ENCODE assay signal across 9 cellular contexts in genomic region chr22:37635157-37635556, GRCh38. TPM values are rescaled to one million over a fixed set of nuclear protein-coding genes. Genes with fewer than 3 reads are reported as not detected.
DNase-seq lines count a peak whose midpoint lies in the region; ATAC-seq and TF ChIP-seq lines count a peak whose summit lies in the region.
"Had no signal": no experiment of that assay in that cellular context is flagged by ENCODE, and none has a peak within 500 bp of the region (broad histone marks: within the 10 kb centered on the region; RNA-seq: fewer than 3 reads in every experiment).

No MANE protein-coding gene starts in this region.

- H2BK15ac ChIP-seq in H9 (ENCODE audit: low read depth, low read length), result no peak overlapping the region

- peaks cover 31 to 37% of the 10 kb centered on the region in 2 experiments for H3K4me1 Mint-ChIP-seq in H9

- DNase-seq in A673 (ENCODE audit: low spot score) (no peak), RWPE1 (ENCODE audit: low spot score) (no peak), psoas muscle (no peak), H9 (no peak)
- DNase-seq: dermis blood vessel endothelial cell, NCI-H1436 treated with DMSO at 0.1 percent for 48 hours, pancreas had no signal

- no peak overlapping the region for H4K8ac ChIP-seq in H9 (replicated peaks; ENCODE audit: insufficient read length, low read depth, low read length)

- H4K20me1 ChIP-seq in H9 (ENCODE audit: control insufficient read depth, insufficient read depth, insufficient read length), result no peaks in the 10 kb centered on the region

- H3K27ac ChIP-seq in A673 (ENCODE audit: low read depth, low read length, poor library complexity, severe bottlenecking), result peak overlapping the region; percentile 77
- peak overlapping the region; percentile 66 for H3K27ac ChIP-seq in RWPE1
- peak overlapping the region; percentile 83 for H3K27ac ChIP-seq in layer of hippocampus (ENCODE audit: low read depth, low read length)
- H3K27ac ChIP-seq in psoas muscle, result no peak overlapping the region
- H3K27ac ChIP-seq in H9 (ENCODE audit: insufficient read length, low read depth, low read length), result no peak overlapping the region

- H3K79me1 ChIP-seq in H9 (ENCODE audit: insufficient read depth, low read depth, low read length, poor library complexity, severe bottlenecking), result no peaks in the 10 kb centered on the region

- TF ChIP-seq CTCF in A673 (conservative IDR thresholded peaks at IDR 0.05; ENCODE audit: low read depth, low read length) (no peak), RWPE1 (conservative IDR thresholded peaks at IDR 0.05; ENCODE audit: low read depth) (no peak), psoas muscle (IDR thresholded peaks at IDR 0.05) (no peak), H9 (conservative IDR thresholded peaks at IDR 0.05) (no peak)

- ATAC-seq in psoas muscle (no peak), HG03354 (IDR thresholded peaks at IDR 0.05; ENCODE audit: poor library complexity, severe bottlenecking, unreplicated experiment) (no peak)

- no peak overlapping the region for H3K4ac ChIP-seq in H9 (ENCODE audit: low read depth, low read length)

- H3K14ac ChIP-seq in H9 (ENCODE audit: insufficient read depth, low read length), result no peak overlapping the region

- peaks cover 8% of the 10 kb centered on the region for H3K23me2 ChIP-seq in H9 (ENCODE audit: insufficient read length, low read depth, low read length, poor library complexity, severe bottlenecking)

- H2AFZ ChIP-seq in H9 (ENCODE audit: low read length), result no peak overlapping the region

- peaks cover 0 to 12% (median 8%) of the 10 kb centered on the region in 3 experiments; a peak in 5 of 7 replicates for H3K36me3 Mint-ChIP-seq in H9 (ENCODE audit: insufficient read depth in 1 of 3, low read depth in 3 of 3)

- H3K79me2 ChIP-seq in H9 (ENCODE audit: insufficient read depth, low read length), result no peaks in the 10 kb centered on the region

- no peak overlapping the region for H3K4me3 ChIP-seq in A673 (ENCODE audit: low read depth, low read length, poor library complexity, severe bottlenecking)
- H3K4me3 ChIP-seq in psoas muscle, result no peak overlapping the region
- H3K4me3 ChIP-seq: pancreas had no signal

- H3K9me3 Mint-ChIP-seq in H9, result no peaks in the 10 kb centered on the region

- no peak overlapping the region for H3K4me2 ChIP-seq in H9 (ENCODE audit: insufficient read depth, insufficient read length, low read length)

- H3K4me3 Mint-ChIP-seq in H9, result no peak overlapping the region

- H2BK20ac ChIP-seq in H9 (ENCODE audit: low read depth, low read length, poor library complexity, severe bottlenecking), result no peak overlapping the region

- no peaks in the 10 kb centered on the region for H3K27me3 ChIP-seq in A673 (replicated peaks; ENCODE audit: insufficient read depth, low read depth, low read length, poor library complexity)
- H3K27me3 ChIP-seq in layer of hippocampus (ENCODE audit: control insufficient read depth, insufficient read depth, low read length), result peaks cover 5% of the 10 kb centered on the region
- H3K27me3 ChIP-seq in psoas muscle (ENCODE audit: insufficient read depth in 3 of 3, low read length in 2 of 3), result peaks cover 0 to 7% (median 0%) of the 10 kb centered on the region in 3 donors
- H3K27me3 ChIP-seq in H9 (ENCODE audit: insufficient read depth, low read length), result no peaks in the 10 kb centered on the region
- H3K27me3 ChIP-seq: pancreas had no signal

- H4K5ac ChIP-seq in H9 (ENCODE audit: insufficient read length, low read depth, low read length), result no peak overlapping the region

- no peak overlapping the region for H3K23ac ChIP-seq in H9 (ENCODE audit: insufficient read length, low read depth, low read length)

- no peak overlapping the region for H2AK5ac ChIP-seq in H9 (ENCODE audit: insufficient read length, low read length)

- POLR2A ChIA-PET in A673 (lab: Charles Lee; ENCODE audit: low non-redundant PET), result no interaction called here
- POLR2A ChIA-PET in RWPE1 (lab: Yijun Ruan, JAX; ENCODE audit: low non-redundant PET), result no interaction called here

- H3K36me3 ChIP-seq in A673 (ENCODE audit: insufficient read depth, low read length, poor library complexity, severe bottlenecking) (no peaks in the 10 kb centered on the region), psoas muscle (ENCODE audit: insufficient read depth in 1 of 2, low read depth in 1 of 2) (peaks cover 0 to 28% of the 10 kb centered on the region in 2 donors)

- H3T11ph ChIP-seq in H9 (ENCODE audit: low read length), result no peak overlapping the region

- CTCF ChIA-PET in A673 (lab: Charles Lee) (interaction anchor here (1.0 to 2.5 kb wide), 2 partner anchors 8 kb away, joined by 3 to 17 read pairs; no protein-coding TSS in a partner anchor), RWPE1 (lab: Yijun Ruan, JAX) (interaction anchor here (0.6 kb wide), 1 partner anchor 228 kb away, joined by 3 read pairs; no protein-coding TSS in a partner anchor)

- 86 to 89% (median 87%) methylated on average over 7 of the region's 7 CpGs for WGBS in psoas muscle, 3 donors
- WGBS in H9 (ENCODE audit: extremely low coverage, insufficient read length, low lambda C conversion rate), result no CpG with 5 or more reads among the region's 7 CpGs

- no peak overlapping the region for H2BK5ac ChIP-seq in H9 (ENCODE audit: insufficient read length, low read length)

- H3K9me3 ChIP-seq in A673 (ENCODE audit: low read depth, low read length, poor library complexity, severe bottlenecking) (no peaks in the 10 kb centered on the region), psoas muscle (no peaks in the 10 kb centered on the region), H9 (ENCODE audit: control insufficient read depth, low read depth, low read length) (no peaks in the 10 kb centered on the region)
- H3K9me3 ChIP-seq: pancreas had no signal

- H3K27me3 Mint-ChIP-seq in H9 (ENCODE audit: low read depth), result no peaks in the 10 kb centered on the region; the same call in 1 of the 2 replicates

- H3K9ac ChIP-seq in H9 (ENCODE audit: extremely low read depth, insufficient read length, low read length), result no peak overlapping the region

- no peak overlapping the region for H3K56ac ChIP-seq in H9 (ENCODE audit: insufficient read length, low read depth, low read length)

- BruUV-seq in A673 (replicated peaks; lab: Mats Ljungman, UMichigan), result no TSS peak

- no peak overlapping the region for H3K18ac ChIP-seq in H9 (ENCODE audit: insufficient read length, low read depth, low read length)

- no peak overlapping the region for H3K27ac Mint-ChIP-seq in H9

- H2BK12ac ChIP-seq in H9 (ENCODE audit: insufficient read length, low read depth, low read length), result no peak overlapping the region

- intact Hi-C loops in A673 (cut with micrococcal nuclease; ENCODE audit: unreplicated experiment), result no loop called here
- intact Hi-C loops in psoas muscle (cut with DNase I), result no loop called here

- no peak overlapping the region for H2BK120ac ChIP-seq in H9 (ENCODE audit: low read depth, low read length, poor library complexity, severe bottlenecking)

- H3K4me1 ChIP-seq in A673 (ENCODE audit: insufficient read depth, low read length, poor library complexity, severe bottlenecking) (peaks cover 30% of the 10 kb centered on the region), psoas muscle (peaks cover 21% of the 10 kb centered on the region), H9 (ENCODE audit: insufficient read depth, low read length) (peaks cover 5% of the 10 kb centered on the region; the same call in 1 of the 2 replicates)

- H4K91ac ChIP-seq in H9 (ENCODE audit: insufficient read length, low read depth, low read length), result no peak overlapping the region

RNA-seq across cellular contexts. Expression of gene SH3BP1, which starts 4.3 kb away (rescaled TPM):
- total RNA-seq in A673 (2021) (12.9 and 22.7 TPM in 2 replicates), psoas muscle (1 to 10 TPM; 1.4 to 2.4 (median 1.9) TPM), H9 (2021) (33.6 and 35.1 TPM in 2 replicates)
- under 1 TPM; 0.20 to 0.64 (median 0.34) TPM for polyA plus RNA-seq in psoas muscle

RNA-seq across cellular contexts. Expression of gene PDXP, which starts 23.4 kb away (rescaled TPM):
- total RNA-seq in A673 (2021), result 57.3 and 63.5 TPM in 2 replicates
- total RNA-seq in psoas muscle, result 10 to 100 TPM in 3 of 4 donors, 1 to 10 TPM in 1; 9.0 to 13.0 (median 12.3) TPM
- 10 to 100 TPM in 2 of 3 donors, 1 to 10 TPM in 1; 9.8 to 37.9 (median 24.4) TPM for polyA plus RNA-seq in psoas muscle
- total RNA-seq in H9 (2021), result 38.9 and 41.0 TPM in 2 replicates

RNA-seq across cellular contexts. Expression of gene GGA1, which starts 26.5 kb away (rescaled TPM):
- total RNA-seq in A673 (2021) (74.6 and 79.4 TPM in 2 replicates), psoas muscle (10 to 100 TPM; 31.9 to 37.2 (median 33.1) TPM), H9 (2021) (56.0 and 61.7 TPM in 2 replicates)
- polyA plus RNA-seq in psoas muscle, result 10 to 100 TPM; 30.2 to 39.4 (median 39.4) TPM

RNA-seq across cellular contexts. Expression of gene LGALS1, which starts 40.3 kb away (rescaled TPM):
- total RNA-seq in A673 (2021), result 269 and 322 TPM in 2 replicates
- total RNA-seq in psoas muscle, result 1,000 to 10,000 TPM in 1 of 4 donors, 100 to 1,000 TPM in 3; 434 to 1,013 (median 908) TPM
- 1,000 to 10,000 TPM in 2 of 3 donors, 100 to 1,000 TPM in 1; 717 to 1,817 (median 1,077) TPM for polyA plus RNA-seq in psoas muscle
- total RNA-seq in H9 (2021), result 32.8 and 33.6 TPM in 2 replicates

RNA-seq across cellular contexts. Expression of gene NOL12, which starts 51.0 kb away (rescaled TPM):
- total RNA-seq in A673 (2021), result 51.9 and 52.9 TPM in 2 replicates
- 10 to 100 TPM; 11.9 to 15.4 (median 12.3) TPM for total RNA-seq in psoas muscle
- polyA plus RNA-seq in psoas muscle, result 10 to 100 TPM; 21.0 to 43.4 (median 22.0) TPM
- 30.4 and 35.4 TPM in 2 replicates for total RNA-seq in H9 (2021)

Comparison
In these comparisons a context has a peak if more than half of its experiments do, and no peak if none do; other contexts are left out.
1. H3K27ac ChIP-seq: peak in A673 (single experiment), RWPE1 (single experiment) and layer of hippocampus (single experiment); none in psoas muscle (single experiment) and H9 (single experiment).